ENCODE assay signal across 1 cellular context in the genomic region with DNA sequence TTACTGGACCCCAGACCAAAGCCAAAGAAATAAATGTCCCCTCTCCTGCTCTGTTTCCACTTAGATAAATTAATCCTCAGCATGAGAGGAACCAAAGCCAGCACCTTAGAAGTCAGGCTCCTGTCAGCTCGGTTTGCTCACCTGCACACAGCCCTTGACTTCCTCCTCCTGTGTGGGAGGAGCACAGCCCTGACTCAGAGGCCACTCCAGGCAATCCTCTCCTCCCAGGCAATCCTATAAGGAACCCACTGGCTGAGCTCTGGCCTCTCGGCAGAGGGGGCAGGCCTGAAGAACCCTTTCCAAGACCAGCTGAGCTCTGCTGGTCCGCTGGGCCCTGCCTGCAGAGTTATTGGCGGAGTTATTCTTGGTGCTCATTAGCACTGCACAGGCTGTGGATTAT.
TF ChIP-seq lines count a peak whose summit lies in the region.

No MANE protein-coding gene starts in this region.

TF ChIP-seq in IMR-90, 13 proteins besides CTCF, POLR2A, EP300 and RAD21 (continued from another document):
- TF ChIP-seq, protein P1, sequence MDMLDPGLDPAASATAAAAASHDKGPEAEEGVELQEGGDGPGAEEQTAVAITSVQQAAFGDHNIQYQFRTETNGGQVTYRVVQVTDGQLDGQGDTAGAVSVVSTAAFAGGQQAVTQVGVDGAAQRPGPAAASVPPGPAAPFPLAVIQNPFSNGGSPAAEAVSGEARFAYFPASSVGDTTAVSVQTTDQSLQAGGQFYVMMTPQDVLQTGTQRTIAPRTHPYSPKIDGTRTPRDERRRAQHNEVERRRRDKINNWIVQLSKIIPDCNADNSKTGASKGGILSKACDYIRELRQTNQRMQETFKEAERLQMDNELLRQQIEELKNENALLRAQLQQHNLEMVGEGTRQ (IDR thresholded peaks at IDR 0.05; ENCODE audit: low read depth, low read length): no peak
- TF ChIP-seq NFE2L2 (IDR thresholded peaks at IDR 0.05; ENCODE audit: low read depth, low read length) (no peak), CEBPB (IDR thresholded peaks at IDR 0.05; ENCODE audit: low read depth, low read length) (no peak), MAZ (IDR thresholded peaks at IDR 0.05; ENCODE audit: borderline replicate concordance, low read depth, low read length) (no peak), CHD1 (IDR thresholded peaks at IDR 0.05; ENCODE audit: low read depth, low read length) (no peak)
- TF ChIP-seq, protein P2, sequence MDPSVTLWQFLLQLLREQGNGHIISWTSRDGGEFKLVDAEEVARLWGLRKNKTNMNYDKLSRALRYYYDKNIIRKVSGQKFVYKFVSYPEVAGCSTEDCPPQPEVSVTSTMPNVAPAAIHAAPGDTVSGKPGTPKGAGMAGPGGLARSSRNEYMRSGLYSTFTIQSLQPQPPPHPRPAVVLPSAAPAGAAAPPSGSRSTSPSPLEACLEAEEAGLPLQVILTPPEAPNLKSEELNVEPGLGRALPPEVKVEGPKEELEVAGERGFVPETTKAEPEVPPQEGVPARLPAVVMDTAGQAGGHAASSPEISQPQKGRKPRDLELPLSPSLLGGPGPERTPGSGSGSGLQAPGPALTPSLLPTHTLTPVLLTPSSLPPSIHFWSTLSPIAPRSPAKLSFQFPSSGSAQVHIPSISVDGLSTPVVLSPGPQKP (IDR thresholded peaks at IDR 0.05; ENCODE audit: borderline replicate concordance, low read depth, low read length): no peak
TF ChIP-seq in IMR-90: peak in this region for 0.
